Comparison of ENCODE assay signal across 13 cellular contexts in genomic region chr16:18945233-18945632, GRCh38. TPM values are rescaled to one million over a fixed set of nuclear protein-coding genes. Genes with fewer than 3 reads are reported as not detected.
"Had no signal": no experiment of that assay in that cellular context is flagged by ENCODE, and none has a peak within 500 bp of the region (broad histone marks: within the 10 kb centered on the region; RNA-seq: fewer than 3 reads in every experiment).

No MANE protein-coding gene starts in this region.

- H3K36me3 ChIP-seq: cardiac muscle cell, esophagus muscularis mucosa had no signal

- H3K27me3 Mint-ChIP-seq: activated naive CD4-positive, alpha-beta T cell treated with anti-CD3 and anti-CD28 coated beads, Interleukin-2, amount 50 U/mL, for 24 hours; stimulated activated naive CD8-positive, alpha-beta T cell treated with anti-CD3 and anti-CD28 coated beads, Interleukin-15, amount 100 ng/mL, for 72 hours had no signal

- H3K27ac Mint-ChIP-seq: activated naive CD4-positive, alpha-beta T cell treated with anti-CD3 and anti-CD28 coated beads, Interleukin-2, amount 50 U/mL, for 24 hours; nephron progenitor cell; stimulated activated naive CD8-positive, alpha-beta T cell treated with anti-CD3 and anti-CD28 coated beads, Interleukin-15, amount 100 ng/mL, for 72 hours had no signal

- H3K4me3 Mint-ChIP-seq: nephron progenitor cell; stimulated activated naive CD8-positive, alpha-beta T cell treated with anti-CD3 and anti-CD28 coated beads, Interleukin-15, amount 100 ng/mL, for 72 hours had no signal

- H3K27me3 ChIP-seq: cardiac muscle cell, esophagus muscularis mucosa, testis had no signal

- DNase-seq: activated CD4-positive, alpha-beta T cell treated with anti-CD3 and anti-CD28 coated beads, Interleukin-2, amount 50 U/mL, for 4 hours; activated T-cell treated with anti-CD3 and anti-CD28 coated beads, Interleukin-2, amount 50 U/mL, for 1 hour; foreskin fibroblast; hypothalamus; kidney glomerular epithelial cell; nephron progenitor cell; stimulated activated naive CD8-positive, alpha-beta T cell treated with anti-CD3 and anti-CD28 coated beads, Interleukin-15, amount 100 ng/mL, for 72 hours; testis had no signal

- H3K9me3 Mint-ChIP-seq: activated naive CD4-positive, alpha-beta T cell treated with anti-CD3 and anti-CD28 coated beads, Interleukin-2, amount 50 U/mL, for 24 hours; nephron progenitor cell had no signal

- ATAC-seq: sciatic nerve had no signal

- H3K4me1 ChIP-seq: testis had no signal

- H3K4me1 Mint-ChIP-seq: nephron progenitor cell had no signal

- H3K9me3 ChIP-seq: esophagus muscularis mucosa, testis had no signal

- H3K4me3 ChIP-seq: cardiac muscle cell, testis had no signal

- H3K27ac ChIP-seq: cardiac muscle cell, esophagus muscularis mucosa, testis had no signal

- H3K36me3 Mint-ChIP-seq: activated CD8-positive, alpha-beta memory T cell treated with anti-CD3 and anti-CD28 coated beads, Interleukin-2, amount 10 ng/mL, durations not matched to agents 7 days and 5 days; activated naive CD4-positive, alpha-beta T cell treated with anti-CD3 and anti-CD28 coated beads, Interleukin-2, amount 50 U/mL, for 24 hours had no signal

RNA-seq across cellular contexts. Expression of gene TMC7, which starts 38.5 kb away (rescaled TPM):
- total RNA-seq: activated CD8-positive, alpha-beta memory T cell treated with anti-CD3 and anti-CD28 coated beads, Interleukin-2, amount 10 ng/mL, durations not matched to agents 7 days and 5 days had no signal
